ENCODE assay signal across 10 cellular contexts in genomic region chr11:64863381-64864060, GRCh38. TPM values are rescaled to one million over a fixed set of nuclear protein-coding genes. Genes with fewer than 3 reads are reported as not detected.
A peak's percentile ranks its signal among the peaks of the same experiment; 100 is the strongest.
DNase-seq lines count a peak whose midpoint lies in the region; ATAC-seq, FAIRE-seq and TF ChIP-seq lines count a peak whose summit lies in the region.
"Had no signal": no experiment of that assay in that cellular context is flagged by ENCODE, and none has a peak within 500 bp of the region (broad histone marks: within the 10 kb centered on the region; RNA-seq: fewer than 3 reads in every experiment).

No MANE protein-coding gene starts in this region.

- no peak for TF ChIP-seq EP300 in upper lobe of left lung (IDR thresholded peaks at IDR 0.05)

- no peaks in the 10 kb centered on the region for H3K27me3 ChIP-seq in upper lobe of left lung

- no peak for DNase-seq in activated CD8-positive, alpha-beta memory T cell treated with anti-CD3 and anti-CD28 coated beads, Interleukin-2, amount 10 ng/mL, durations not matched to agents 7 days and 5 days
- DNase-seq in activated CD8-positive, alpha-beta memory T cell treated with anti-CD3 and anti-CD28 coated beads for 24 hours = no peak
- DNase-seq in upper lobe of left lung (no peak), HTR-8/SVneo (ENCODE audit: insufficient read length, low spot score) (no peak), activated gamma-delta T cell treated with Interleukin-2 at 50 U/mL for 16 hours (no peak)

- H3K27ac ChIP-seq in mesodermal cell (ENCODE audit: low read depth, low read length, severe bottlenecking) (peak overlapping the region; percentile 53), upper lobe of left lung (peak overlapping the region; percentile 83 to 95 (median 90))
- H3K27ac ChIP-seq: C4-2B had no signal

- H3K4me3 ChIP-seq in mesodermal cell (ENCODE audit: extremely low read depth, insufficient read depth, low read length, poor library complexity, severe bottlenecking) (no peak overlapping the region), upper lobe of left lung (no peak overlapping the region)

- H3K9me3 ChIP-seq in mesodermal cell (ENCODE audit: control insufficient read depth, low read length) (no peaks in the 10 kb centered on the region), upper lobe of left lung (no peaks in the 10 kb centered on the region)

- 82 to 87% methylated on average over 21 to 22 of the region's 23 CpGs for WGBS in mesodermal cell (ENCODE audit: insufficient coverage in 2 of 2), 2 experiments
- WGBS in upper lobe of left lung, 2 donors = 61 to 65% methylated on average over 16 to 23 of the region's 23 CpGs

- no peak for TF ChIP-seq CTCF in brain (conservative IDR thresholded peaks at IDR 0.05)
- no peak for TF ChIP-seq CTCF in upper lobe of left lung (IDR thresholded peaks at IDR 0.05)

- H3K27ac Mint-ChIP-seq in activated CD8-positive, alpha-beta memory T cell treated with anti-CD3 and anti-CD28 coated beads, Interleukin-2, amount 10 ng/mL, durations not matched to agents 7 days and 5 days = peak overlapping the region; percentile 98
- H3K27ac Mint-ChIP-seq in brain = peak overlapping the region; percentile 90 to 95 (median 94)

- H3K36me3 Mint-ChIP-seq in activated CD8-positive, alpha-beta memory T cell treated with anti-CD3 and anti-CD28 coated beads, Interleukin-2, amount 10 ng/mL, durations not matched to agents 7 days and 5 days = peaks cover 31% of the 10 kb centered on the region
- peaks cover 35% of the 10 kb centered on the region for H3K36me3 Mint-ChIP-seq in brain

- H3K4me1 ChIP-seq in mesodermal cell (ENCODE audit: control insufficient read depth, insufficient read depth, low read length, poor library complexity, severe bottlenecking) = peaks cover 50% of the 10 kb centered on the region
- peaks cover 86 to 95% (median 89%) of the 10 kb centered on the region in 4 donors for H3K4me1 ChIP-seq in upper lobe of left lung

- H3K4me3 Mint-ChIP-seq in activated CD8-positive, alpha-beta memory T cell treated with anti-CD3 and anti-CD28 coated beads, Interleukin-2, amount 10 ng/mL, durations not matched to agents 7 days and 5 days = peak overlapping the region; percentile 54
- H3K4me3 Mint-ChIP-seq in brain = peak overlapping the region in 3 of 5 experiments; percentile 8 to 52 (median 25)

- no peak for FAIRE-seq in HTR-8/SVneo (lab: Jason Lieb, UNC)
- FAIRE-seq: islet of Langerhans had no signal

- peaks cover 59% of the 10 kb centered on the region for H3K36me3 ChIP-seq in mesodermal cell (ENCODE audit: control insufficient read depth, insufficient read depth, low read length)
- H3K36me3 ChIP-seq in upper lobe of left lung = peaks cover 4 to 31% (median 5%) of the 10 kb centered on the region in 4 donors

- ATAC-seq in activated CD8-positive, alpha-beta memory T cell treated with anti-CD3 and anti-CD28 coated beads, Interleukin-2, amount 10 ng/mL, durations not matched to agents 7 days and 5 days = no peak
- ATAC-seq in upper lobe of left lung (ENCODE audit: low FRiP score in 2 of 2) (peak; percentile 38 to 42), HG03342 (IDR thresholded peaks at IDR 0.05; ENCODE audit: unreplicated experiment) (no peak)

- peaks cover 93% of the 10 kb centered on the region for H3K4me1 Mint-ChIP-seq in activated CD8-positive, alpha-beta memory T cell treated with anti-CD3 and anti-CD28 coated beads, Interleukin-2, amount 10 ng/mL, durations not matched to agents 7 days and 5 days
- peaks cover 55% of the 10 kb centered on the region for H3K4me1 Mint-ChIP-seq in brain

- no peak for TF ChIP-seq POLR2A in upper lobe of left lung (IDR thresholded peaks at IDR 0.05)

- CTCF ChIA-PET in activated CD8-positive, alpha-beta memory T cell treated with anti-CD3 and anti-CD28 coated beads, Interleukin-2, amount 10 ng/mL, durations not matched to agents 7 days and 5 days (lab: Charles Lee) = interaction anchor here (1.1 to 29.2 kb wide), 3 partner anchors 14 to 177 kb away, joined by 3 to 1163 read pairs (median 409); partner anchors contain the start of genes CDC42BPG and EHD1

- H3K9me3 Mint-ChIP-seq in activated CD8-positive, alpha-beta memory T cell treated with anti-CD3 and anti-CD28 coated beads, Interleukin-2, amount 10 ng/mL, durations not matched to agents 7 days and 5 days (ENCODE audit: low read depth) = no peaks in the 10 kb centered on the region
- H3K9me3 Mint-ChIP-seq in brain = no peaks in the 10 kb centered on the region

- no peaks in the 10 kb centered on the region for H3K27me3 Mint-ChIP-seq in activated CD8-positive, alpha-beta memory T cell treated with anti-CD3 and anti-CD28 coated beads, Interleukin-2, amount 10 ng/mL, durations not matched to agents 7 days and 5 days
- H3K27me3 Mint-ChIP-seq in brain = no peaks in the 10 kb centered on the region

RNA-seq across cellular contexts. Expression of gene EHD1, which starts 14.9 kb away (rescaled TPM):
- total RNA-seq in activated CD8-positive, alpha-beta memory T cell treated with anti-CD3 and anti-CD28 coated beads, Interleukin-2, amount 10 ng/mL, durations not matched to agents 7 days and 5 days = 100 to 1,000 TPM; 149 to 155 TPM
- polyA plus RNA-seq in brain (ENCODE audit: insufficient read depth, low read depth, low replicate concordance) = 43.9 TPM
- 41.5 TPM for polyA plus RNA-seq in mesodermal cell (2013, experiment 1 of 2)
- 36.3 TPM for polyA plus RNA-seq in mesodermal cell (2013, experiment 2 of 2)
- total RNA-seq in upper lobe of left lung = 100 to 1,000 TPM in 4 of 6 donors, 10 to 100 TPM in 2; 43.0 to 167 (median 103) TPM

RNA-seq across cellular contexts. Expression of gene CDC42BPG, which starts 19.1 kb away (rescaled TPM):
- total RNA-seq in activated CD8-positive, alpha-beta memory T cell treated with anti-CD3 and anti-CD28 coated beads, Interleukin-2, amount 10 ng/mL, durations not matched to agents 7 days and 5 days = under 1 TPM; 0.50 to 0.61 TPM
- 9.5 TPM for polyA plus RNA-seq in brain (ENCODE audit: insufficient read depth, low read depth, low replicate concordance)
- 4.0 TPM for polyA plus RNA-seq in mesodermal cell (2013, experiment 1 of 2)
- polyA plus RNA-seq in mesodermal cell (2013, experiment 2 of 2) = 3.1 TPM
- total RNA-seq in upper lobe of left lung = 10 to 100 TPM; 21.6 to 62.4 (median 26.0) TPM

RNA-seq across cellular contexts. Expression of gene MEN1, which starts 53.2 kb away (rescaled TPM):
- total RNA-seq in activated CD8-positive, alpha-beta memory T cell treated with anti-CD3 and anti-CD28 coated beads, Interleukin-2, amount 10 ng/mL, durations not matched to agents 7 days and 5 days = 10 to 100 TPM; 31.2 to 42.1 TPM
- 59.7 TPM for polyA plus RNA-seq in brain (ENCODE audit: insufficient read depth, low read depth, low replicate concordance)
- polyA plus RNA-seq in mesodermal cell (2013, experiment 1 of 2) = 50.2 TPM
- 42.8 TPM for polyA plus RNA-seq in mesodermal cell (2013, experiment 2 of 2)
- total RNA-seq in upper lobe of left lung = 10 to 100 TPM; 15.4 to 47.1 (median 24.4) TPM

RNA-seq across cellular contexts. Expression of gene ATG2A, which starts 53.5 kb away (rescaled TPM):
- 10 to 100 TPM; 27.3 to 27.9 TPM for total RNA-seq in activated CD8-positive, alpha-beta memory T cell treated with anti-CD3 and anti-CD28 coated beads, Interleukin-2, amount 10 ng/mL, durations not matched to agents 7 days and 5 days
- polyA plus RNA-seq in brain (ENCODE audit: insufficient read depth, low read depth, low replicate concordance) = 20.4 TPM
- 13.8 TPM for polyA plus RNA-seq in mesodermal cell (2013, experiment 1 of 2)
- 11.5 TPM for polyA plus RNA-seq in mesodermal cell (2013, experiment 2 of 2)
- total RNA-seq in upper lobe of left lung = 10 to 100 TPM; 24.6 to 59.2 (median 33.3) TPM

Comparison
In these comparisons a context has a peak if more than half of its experiments do, and no peak if none do; other contexts are left out.
1. ATAC-seq: peak in upper lobe of left lung (2 of 2); none in activated CD8-positive, alpha-beta memory T cell treated with anti-CD3 and anti-CD28 coated beads, Interleukin-2, amount 10 ng/mL, durations not matched to agents 7 days and 5 days (single experiment) and HG03342 (single experiment).
2. RNA of gene CDC42BPG, which starts 19.1 kb away (total RNA-seq): 21.6 to 62.4 TPM in upper lobe of left lung; 0.50 to 0.61 TPM in activated CD8-positive, alpha-beta memory T cell treated with anti-CD3 and anti-CD28 coated beads, Interleukin-2, amount 10 ng/mL, durations not matched to agents 7 days and 5 days; every median in the first group is over 10 times any median in the second.